1 cellular context compared by ENCODE assay signal in the genomic region with DNA sequence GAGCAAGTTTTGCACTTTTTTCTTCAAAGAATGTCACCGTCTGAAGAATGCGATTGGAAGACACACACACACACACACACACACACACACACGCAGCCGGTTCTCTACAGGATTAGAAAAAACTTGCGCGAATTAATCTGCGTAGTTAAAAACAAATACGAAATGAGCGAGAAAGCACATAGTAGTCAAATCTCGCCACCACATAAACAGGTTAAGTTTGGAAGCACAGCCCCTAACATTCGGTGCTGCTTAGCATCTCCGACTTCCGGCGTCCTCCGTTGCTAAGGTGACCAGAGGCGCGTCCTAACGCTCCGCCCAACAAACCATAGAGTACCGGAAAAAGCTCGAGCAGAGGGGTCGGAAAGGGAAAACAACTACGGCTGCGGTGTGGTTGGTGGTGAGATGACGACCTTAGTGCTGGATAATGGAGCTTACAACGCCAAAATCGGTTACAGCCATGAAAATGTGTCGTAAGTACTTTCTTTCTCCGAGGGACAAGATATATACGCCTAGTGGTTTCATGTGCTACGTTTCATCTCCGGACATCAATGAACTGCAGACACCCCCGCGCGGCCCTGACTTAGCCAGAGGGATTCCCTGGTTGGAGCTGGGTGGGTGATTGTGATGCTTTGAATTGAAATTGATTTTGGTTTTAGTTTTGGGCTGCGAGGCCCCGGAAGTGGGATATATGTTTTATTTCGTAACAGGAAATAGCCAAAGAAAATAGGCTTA.
A peak's percentile ranks its signal among the peaks of the same experiment; 100 is the strongest.
TF ChIP-seq lines count a peak whose summit lies in the region.

Gene ACTR6, plus strand, starts transcription at position 366 of the 732 bp plus-strand sequence. Its CDS starts 37 bp downstream, at position 403.

TF ChIP-seq in GM12878, 131 proteins besides CTCF, POLR2A, EP300 and RAD21 (continued from another document and continues in another):
- TF ChIP-seq, protein P1, sequence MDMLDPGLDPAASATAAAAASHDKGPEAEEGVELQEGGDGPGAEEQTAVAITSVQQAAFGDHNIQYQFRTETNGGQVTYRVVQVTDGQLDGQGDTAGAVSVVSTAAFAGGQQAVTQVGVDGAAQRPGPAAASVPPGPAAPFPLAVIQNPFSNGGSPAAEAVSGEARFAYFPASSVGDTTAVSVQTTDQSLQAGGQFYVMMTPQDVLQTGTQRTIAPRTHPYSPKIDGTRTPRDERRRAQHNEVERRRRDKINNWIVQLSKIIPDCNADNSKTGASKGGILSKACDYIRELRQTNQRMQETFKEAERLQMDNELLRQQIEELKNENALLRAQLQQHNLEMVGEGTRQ (IDR thresholded peaks at IDR 0.05; ENCODE audit: borderline replicate concordance, low read depth, low read length) = no peak
- TF ChIP-seq ZZZ3 (IDR thresholded peaks at IDR 0.05; ENCODE audit: control insufficient read depth, insufficient read length, low read depth) (no peak), WRNIP1 (IDR thresholded peaks at IDR 0.05; ENCODE audit: borderline replicate concordance, low read depth, low read length) (no peak), RB1 (IDR thresholded peaks at IDR 0.05; ENCODE audit: borderline replicate concordance) (peak; percentile 19; the same call in 1 of the 2 replicates), TCF3 (IDR thresholded peaks at IDR 0.05; ENCODE audit: borderline replicate concordance, insufficient read depth, low read depth, low read length) (no peak), IKZF2 (IDR thresholded peaks at IDR 0.05) (peak; percentile 51 to 62), HCFC1 (IDR thresholded peaks at IDR 0.05; ENCODE audit: low read length) (peak; percentile 71), ATF3 (IDR thresholded peaks at IDR 0.05; ENCODE audit: borderline replicate concordance, extremely low read depth, low read depth, low read length) (no peak), CBX3 (IDR thresholded peaks at IDR 0.05; ENCODE audit: borderline replicate concordance, low read depth) (no peak), NFIC (IDR thresholded peaks at IDR 0.05; ENCODE audit: low read depth, low read length) (peak; percentile 28; the same call in 1 of the 2 replicates), BRCA1 (IDR thresholded peaks at IDR 0.05; ENCODE audit: low read depth, low read length) (no peak), ZNF274 (IDR thresholded peaks at IDR 0.05; ENCODE audit: insufficient read depth, insufficient read length) (no peak), CHD4 (IDR thresholded peaks at IDR 0.05) (no peak), HSF1 (IDR thresholded peaks at IDR 0.05; ENCODE audit: low read depth, low read length) (no peak), FOS (IDR thresholded peaks at IDR 0.05; ENCODE audit: borderline replicate concordance, extremely low read depth, insufficient read length) (no peak), SMC3 (IDR thresholded peaks at IDR 0.05; ENCODE audit: borderline replicate concordance, low read length) (no peak), ZNF24 (IDR thresholded peaks at IDR 0.05) (no peak), ZSCAN29 (IDR thresholded peaks at IDR 0.05) (no peak), MTA2 (IDR thresholded peaks at IDR 0.05; ENCODE audit: low read depth) (peak; percentile 52), YY1 (IDR thresholded peaks at IDR 0.05; ENCODE audit: low read depth, low read length) (peak; percentile 80), FOXM1 (IDR thresholded peaks at IDR 0.05; ENCODE audit: low read depth, low read length) (peak; percentile 20; the same call in 1 of the 2 replicates), CREM (IDR thresholded peaks at IDR 0.05; ENCODE audit: low read depth) (peak; percentile 85), ZNF622 (IDR thresholded peaks at IDR 0.05) (no peak), EGR1 (IDR thresholded peaks at IDR 0.05; ENCODE audit: borderline replicate concordance in 1 of 2, low read depth in 2 of 2, low read length in 2 of 2) (peak in 1 of 2 experiments; percentile 51; a peak in 1 of 3 replicates), MAX (IDR thresholded peaks at IDR 0.05; ENCODE audit: low read depth, low read length) (no peak), IRF4 (IDR thresholded peaks at IDR 0.05; ENCODE audit: low read depth, low read length) (0 out of 2 replicates have a peak, but pooled peaks have one; percentile 23), STAT3 (IDR thresholded peaks at IDR 0.05; ENCODE audit: low read depth, low read length) (0 out of 2 replicates have a peak, but pooled peaks have one; percentile 45), SIN3A (IDR thresholded peaks at IDR 0.05; ENCODE audit: low read depth, low read length) (peak; percentile 99), ATF7 (IDR thresholded peaks at IDR 0.05; ENCODE audit: low read depth) (peak; percentile 87), BHLHE40 (IDR thresholded peaks at IDR 0.05; ENCODE audit: borderline replicate concordance in 1 of 2, low read depth in 2 of 2, low read length in 1 of 2) (no peak), SMAD1 (IDR thresholded peaks at IDR 0.05; ENCODE audit: low read depth, partially characterized antibody) (peak; percentile 56)
- TF ChIP-seq, protein P2, sequence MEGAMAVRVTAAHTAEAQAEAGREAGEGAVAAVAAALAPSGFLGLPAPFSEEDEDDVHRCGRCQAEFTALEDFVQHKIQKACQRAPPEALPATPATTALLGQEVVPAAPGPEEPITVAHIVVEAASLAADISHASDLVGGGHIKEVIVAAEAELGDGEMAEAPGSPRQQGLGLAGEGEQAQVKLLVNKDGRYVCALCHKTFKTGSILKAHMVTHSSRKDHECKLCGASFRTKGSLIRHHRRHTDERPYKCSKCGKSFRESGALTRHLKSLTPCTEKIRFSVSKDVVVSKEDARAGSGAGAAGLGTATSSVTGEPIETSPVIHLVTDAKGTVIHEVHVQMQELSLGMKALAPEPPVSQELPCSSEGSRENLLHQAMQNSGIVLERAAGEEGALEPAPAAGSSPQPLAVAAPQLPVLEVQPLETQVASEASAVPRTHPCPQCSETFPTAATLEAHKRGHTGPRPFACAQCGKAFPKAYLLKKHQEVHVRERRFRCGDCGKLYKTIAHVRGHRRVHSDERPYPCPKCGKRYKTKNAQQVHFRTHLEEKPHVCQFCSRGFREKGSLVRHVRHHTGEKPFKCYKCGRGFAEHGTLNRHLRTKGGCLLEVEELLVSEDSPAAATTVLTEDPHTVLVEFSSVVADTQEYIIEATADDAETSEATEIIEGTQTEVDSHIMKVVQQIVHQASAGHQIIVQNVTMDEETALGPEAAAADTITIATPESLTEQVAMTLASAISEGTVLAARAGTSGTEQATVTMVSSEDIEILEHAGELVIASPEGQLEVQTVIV (IDR thresholded peaks at IDR 0.05; ENCODE audit: borderline replicate concordance, partially characterized antibody) = peak; percentile 66
- TF ChIP-seq, protein P3, sequence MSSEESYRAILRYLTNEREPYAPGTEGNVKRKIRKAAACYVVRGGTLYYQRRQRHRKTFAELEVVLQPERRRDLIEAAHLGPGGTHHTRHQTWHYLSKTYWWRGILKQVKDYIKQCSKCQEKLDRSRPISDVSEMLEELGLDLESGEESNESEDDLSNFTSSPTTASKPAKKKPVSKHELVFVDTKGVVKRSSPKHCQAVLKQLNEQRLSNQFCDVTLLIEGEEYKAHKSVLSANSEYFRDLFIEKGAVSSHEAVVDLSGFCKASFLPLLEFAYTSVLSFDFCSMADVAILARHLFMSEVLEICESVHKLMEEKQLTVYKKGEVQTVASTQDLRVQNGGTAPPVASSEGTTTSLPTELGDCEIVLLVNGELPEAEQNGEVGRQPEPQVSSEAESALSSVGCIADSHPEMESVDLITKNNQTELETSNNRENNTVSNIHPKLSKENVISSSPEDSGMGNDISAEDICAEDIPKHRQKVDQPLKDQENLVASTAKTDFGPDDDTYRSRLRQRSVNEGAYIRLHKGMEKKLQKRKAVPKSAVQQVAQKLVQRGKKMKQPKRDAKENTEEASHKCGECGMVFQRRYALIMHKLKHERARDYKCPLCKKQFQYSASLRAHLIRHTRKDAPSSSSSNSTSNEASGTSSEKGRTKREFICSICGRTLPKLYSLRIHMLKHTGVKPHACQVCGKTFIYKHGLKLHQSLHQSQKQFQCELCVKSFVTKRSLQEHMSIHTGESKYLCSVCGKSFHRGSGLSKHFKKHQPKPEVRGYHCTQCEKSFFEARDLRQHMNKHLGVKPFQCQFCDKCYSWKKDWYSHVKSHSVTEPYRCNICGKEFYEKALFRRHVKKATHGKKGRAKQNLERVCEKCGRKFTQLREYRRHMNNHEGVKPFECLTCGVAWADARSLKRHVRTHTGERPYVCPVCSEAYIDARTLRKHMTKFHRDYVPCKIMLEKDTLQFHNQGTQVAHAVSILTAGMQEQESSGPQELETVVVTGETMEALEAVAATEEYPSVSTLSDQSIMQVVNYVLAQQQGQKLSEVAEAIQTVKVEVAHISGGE (CRISPR knock-in tag; IDR thresholded peaks at IDR 0.05) = no peak
- TF ChIP-seq, protein P4, sequence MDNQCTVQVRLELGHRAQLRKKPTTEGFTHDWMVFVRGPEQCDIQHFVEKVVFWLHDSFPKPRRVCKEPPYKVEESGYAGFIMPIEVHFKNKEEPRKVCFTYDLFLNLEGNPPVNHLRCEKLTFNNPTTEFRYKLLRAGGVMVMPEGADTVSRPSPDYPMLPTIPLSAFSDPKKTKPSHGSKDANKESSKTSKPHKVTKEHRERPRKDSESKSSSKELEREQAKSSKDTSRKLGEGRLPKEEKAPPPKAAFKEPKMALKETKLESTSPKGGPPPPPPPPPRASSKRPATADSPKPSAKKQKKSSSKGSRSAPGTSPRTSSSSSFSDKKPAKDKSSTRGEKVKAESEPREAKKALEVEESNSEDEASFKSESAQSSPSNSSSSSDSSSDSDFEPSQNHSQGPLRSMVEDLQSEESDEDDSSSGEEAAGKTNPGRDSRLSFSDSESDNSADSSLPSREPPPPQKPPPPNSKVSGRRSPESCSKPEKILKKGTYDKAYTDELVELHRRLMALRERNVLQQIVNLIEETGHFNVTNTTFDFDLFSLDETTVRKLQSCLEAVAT (IDR thresholded peaks at IDR 0.05) = peak; percentile 89
- TF ChIP-seq, protein P5, sequence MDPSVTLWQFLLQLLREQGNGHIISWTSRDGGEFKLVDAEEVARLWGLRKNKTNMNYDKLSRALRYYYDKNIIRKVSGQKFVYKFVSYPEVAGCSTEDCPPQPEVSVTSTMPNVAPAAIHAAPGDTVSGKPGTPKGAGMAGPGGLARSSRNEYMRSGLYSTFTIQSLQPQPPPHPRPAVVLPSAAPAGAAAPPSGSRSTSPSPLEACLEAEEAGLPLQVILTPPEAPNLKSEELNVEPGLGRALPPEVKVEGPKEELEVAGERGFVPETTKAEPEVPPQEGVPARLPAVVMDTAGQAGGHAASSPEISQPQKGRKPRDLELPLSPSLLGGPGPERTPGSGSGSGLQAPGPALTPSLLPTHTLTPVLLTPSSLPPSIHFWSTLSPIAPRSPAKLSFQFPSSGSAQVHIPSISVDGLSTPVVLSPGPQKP (IDR thresholded peaks at IDR 0.05; ENCODE audit: low read depth, low read length) = 0 out of 2 replicates have a peak, but pooled peaks have one; percentile 15
- TF ChIP-seq, protein P6, sequence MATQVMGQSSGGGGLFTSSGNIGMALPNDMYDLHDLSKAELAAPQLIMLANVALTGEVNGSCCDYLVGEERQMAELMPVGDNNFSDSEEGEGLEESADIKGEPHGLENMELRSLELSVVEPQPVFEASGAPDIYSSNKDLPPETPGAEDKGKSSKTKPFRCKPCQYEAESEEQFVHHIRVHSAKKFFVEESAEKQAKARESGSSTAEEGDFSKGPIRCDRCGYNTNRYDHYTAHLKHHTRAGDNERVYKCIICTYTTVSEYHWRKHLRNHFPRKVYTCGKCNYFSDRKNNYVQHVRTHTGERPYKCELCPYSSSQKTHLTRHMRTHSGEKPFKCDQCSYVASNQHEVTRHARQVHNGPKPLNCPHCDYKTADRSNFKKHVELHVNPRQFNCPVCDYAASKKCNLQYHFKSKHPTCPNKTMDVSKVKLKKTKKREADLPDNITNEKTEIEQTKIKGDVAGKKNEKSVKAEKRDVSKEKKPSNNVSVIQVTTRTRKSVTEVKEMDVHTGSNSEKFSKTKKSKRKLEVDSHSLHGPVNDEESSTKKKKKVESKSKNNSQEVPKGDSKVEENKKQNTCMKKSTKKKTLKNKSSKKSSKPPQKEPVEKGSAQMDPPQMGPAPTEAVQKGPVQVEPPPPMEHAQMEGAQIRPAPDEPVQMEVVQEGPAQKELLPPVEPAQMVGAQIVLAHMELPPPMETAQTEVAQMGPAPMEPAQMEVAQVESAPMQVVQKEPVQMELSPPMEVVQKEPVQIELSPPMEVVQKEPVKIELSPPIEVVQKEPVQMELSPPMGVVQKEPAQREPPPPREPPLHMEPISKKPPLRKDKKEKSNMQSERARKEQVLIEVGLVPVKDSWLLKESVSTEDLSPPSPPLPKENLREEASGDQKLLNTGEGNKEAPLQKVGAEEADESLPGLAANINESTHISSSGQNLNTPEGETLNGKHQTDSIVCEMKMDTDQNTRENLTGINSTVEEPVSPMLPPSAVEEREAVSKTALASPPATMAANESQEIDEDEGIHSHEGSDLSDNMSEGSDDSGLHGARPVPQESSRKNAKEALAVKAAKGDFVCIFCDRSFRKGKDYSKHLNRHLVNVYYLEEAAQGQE (IDR thresholded peaks at IDR 0.05; ENCODE audit: low read depth, low read length) = no peak
- TF ChIP-seq, protein P7, sequence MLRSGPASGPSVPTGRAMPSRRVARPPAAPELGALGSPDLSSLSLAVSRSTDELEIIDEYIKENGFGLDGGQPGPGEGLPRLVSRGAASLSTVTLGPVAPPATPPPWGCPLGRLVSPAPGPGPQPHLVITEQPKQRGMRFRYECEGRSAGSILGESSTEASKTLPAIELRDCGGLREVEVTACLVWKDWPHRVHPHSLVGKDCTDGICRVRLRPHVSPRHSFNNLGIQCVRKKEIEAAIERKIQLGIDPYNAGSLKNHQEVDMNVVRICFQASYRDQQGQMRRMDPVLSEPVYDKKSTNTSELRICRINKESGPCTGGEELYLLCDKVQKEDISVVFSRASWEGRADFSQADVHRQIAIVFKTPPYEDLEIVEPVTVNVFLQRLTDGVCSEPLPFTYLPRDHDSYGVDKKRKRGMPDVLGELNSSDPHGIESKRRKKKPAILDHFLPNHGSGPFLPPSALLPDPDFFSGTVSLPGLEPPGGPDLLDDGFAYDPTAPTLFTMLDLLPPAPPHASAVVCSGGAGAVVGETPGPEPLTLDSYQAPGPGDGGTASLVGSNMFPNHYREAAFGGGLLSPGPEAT (IDR thresholded peaks at IDR 0.05; ENCODE audit: low read depth) = peak; percentile 63
